8 cellular contexts compared by ENCODE assay signal in genomic region chr11:10303558-10304363, GRCh38. TPM values are rescaled to one million over a fixed set of nuclear protein-coding genes. Genes with fewer than 3 reads are reported as not detected.
DNase-seq lines count a peak whose midpoint lies in the region; ATAC-seq, FAIRE-seq and TF ChIP-seq lines count a peak whose summit lies in the region.

No MANE protein-coding gene starts in this region.

- TSS peak; percentile 80 for BruUV-seq in PC-3 (replicated peaks; lab: Mats Ljungman, UMichigan)
- BruUV-seq in K562 (replicated peaks; lab: Mats Ljungman, UMichigan), result TSS peak; percentile 32

- no peaks in the 10 kb centered on the region for H3K36me3 ChIP-seq in PC-3 (ENCODE audit: low read depth, low read length)
- H3K36me3 ChIP-seq in K562 (ENCODE audit: control insufficient read depth, insufficient read depth, low read length), result no peaks in the 10 kb centered on the region
- H3K36me3 ChIP-seq in smooth muscle cell (ENCODE audit: low read depth), result no peaks in the 10 kb centered on the region

- no peak overlapping the region for H2AK5ac ChIP-seq in H9 (ENCODE audit: insufficient read length, low read length)

- H3K14ac ChIP-seq in H9 (ENCODE audit: insufficient read depth, low read length), result peak overlapping the region; percentile 77

- H3K27ac ChIP-seq in H9 (ENCODE audit: insufficient read length, low read depth, low read length) (no peak overlapping the region), PC-3 (ENCODE audit: low read length) (peak overlapping the region; percentile 55), K562 (ENCODE audit: extremely low read depth, low read depth, low read length) (no peak overlapping the region), smooth muscle cell (ENCODE audit: low read depth) (peak overlapping the region; percentile 82)

- H3K23me2 ChIP-seq in H9 (ENCODE audit: insufficient read length, low read depth, low read length, poor library complexity, severe bottlenecking), result peaks cover 39% of the 10 kb centered on the region

- no peak for FAIRE-seq in K562 (lab: Jason Lieb, UNC)

- no peaks in the 10 kb centered on the region; the same call in 1 of the 2 replicates for H3K27me3 ChIP-seq in H9 (ENCODE audit: insufficient read depth, low read length)
- H3K27me3 ChIP-seq in PC-3 (ENCODE audit: low read length), result no peaks in the 10 kb centered on the region
- peaks cover 25 to 27% of the 10 kb centered on the region in 2 experiments for H3K27me3 ChIP-seq in K562 (ENCODE audit: control insufficient read depth in 2 of 2, insufficient read depth in 2 of 2, low read length in 2 of 2)
- no peaks in the 10 kb centered on the region for H3K27me3 ChIP-seq in smooth muscle cell (ENCODE audit: low read depth)

- in situ Hi-C loops in K562 (cut with MboI), result loop anchor here (25.0 kb wide), 1 partner anchor 441 kb away; no protein-coding TSS in a partner anchor

- H3F3A ChIP-seq in PC-3 (ENCODE audit: low read length, unreplicated experiment), result no peaks in the 10 kb centered on the region
- H3F3A ChIP-seq in smooth muscle cell (ENCODE audit: low read depth), result peaks cover 16% of the 10 kb centered on the region

- H2BK5ac ChIP-seq in H9 (ENCODE audit: insufficient read length, low read length), result no peak overlapping the region

- peak; percentile 63 to 64 for DNase-seq in AML-193 (lab: John Stamatoyannopoulos, UW)
- peak; percentile 52 for DNase-seq in H9
- DNase-seq in PC-3, result peak; percentile 67
- peak in 2 of 4 experiments; percentile 12 to 16 for DNase-seq in K562 (ENCODE audit: extremely low read depth in 1 of 4, low spot score in 3 of 4)
- peak; percentile 36 for DNase-seq in iPS-NIHi7 (ENCODE audit: extremely low spot score)
- no peak for DNase-seq in smooth muscle cell (lab: John Stamatoyannopoulos, UW; ENCODE audit: unreplicated experiment)
- DNase-seq in hippocampal formation (lab: John Stamatoyannopoulos, UW), result no peak
- DNase-seq in effector CD4-positive, alpha-beta T cell, result no peak

- no peak overlapping the region for H4K91ac ChIP-seq in H9 (ENCODE audit: insufficient read length, low read depth, low read length)

- H3K4me3 ChIP-seq in PC-3 (ENCODE audit: low read length) (peak overlapping the region; percentile 93), K562 (peak overlapping the region; percentile 45), smooth muscle cell (peak overlapping the region; percentile 65)

- no peak overlapping the region for H3K56ac ChIP-seq in H9 (ENCODE audit: insufficient read length, low read depth, low read length)

- H3K79me1 ChIP-seq in H9 (ENCODE audit: insufficient read depth, low read depth, low read length, poor library complexity, severe bottlenecking), result no peaks in the 10 kb centered on the region

- H4K20me1 ChIP-seq in H9 (ENCODE audit: control insufficient read depth, insufficient read depth, insufficient read length), result no peaks in the 10 kb centered on the region
- H4K20me1 ChIP-seq in PC-3 (ENCODE audit: low read length), result peaks cover 10% of the 10 kb centered on the region
- 0 out of 2 replicates have a peak, but pooled peaks cover 4% of the 10 kb centered on the region for H4K20me1 ChIP-seq in K562 (replicated peaks; ENCODE audit: control insufficient read depth, insufficient read depth, low read length)
- peaks cover 22% of the 10 kb centered on the region for H4K20me1 ChIP-seq in smooth muscle cell (ENCODE audit: low read depth)

- H3K9ac ChIP-seq in H9 (ENCODE audit: extremely low read depth, insufficient read length, low read length), result peak overlapping the region; percentile 21
- peak overlapping the region; percentile 70 for H3K9ac ChIP-seq in PC-3 (ENCODE audit: low read length)
- peak overlapping the region in 1 of 2 experiments; percentile 23; a peak in 1 of 4 replicates for H3K9ac ChIP-seq in K562 (ENCODE audit: insufficient read depth in 1 of 2, low read depth in 2 of 2, low read length in 2 of 2)
- H3K9ac ChIP-seq in smooth muscle cell (ENCODE audit: low read depth), result peak overlapping the region; percentile 85

- TF ChIP-seq POLR2A in K562 (conservative IDR thresholded peaks at IDR 0.05), result no peak

- no peak overlapping the region for H2BK120ac ChIP-seq in H9 (ENCODE audit: low read depth, low read length, poor library complexity, severe bottlenecking)

- H3K36me3 Mint-ChIP-seq in H9 (ENCODE audit: insufficient read depth in 1 of 3, low read depth in 3 of 3), result peaks cover 12 to 35% (median 23%) of the 10 kb centered on the region in 3 experiments; a peak in 6 of 7 replicates

- no peak overlapping the region for H3T11ph ChIP-seq in H9 (ENCODE audit: low read length)

- H3K9me3 ChIP-seq in H9 (ENCODE audit: control insufficient read depth, low read depth, low read length) (no peaks in the 10 kb centered on the region), PC-3 (ENCODE audit: low read length) (no peaks in the 10 kb centered on the region), K562 (replicated peaks; ENCODE audit: control insufficient read depth, insufficient read depth, low read depth, low read length) (no peaks in the 10 kb centered on the region), smooth muscle cell (replicated peaks; ENCODE audit: low read depth) (no peaks in the 10 kb centered on the region)

- peaks cover 7% of the 10 kb centered on the region; the same call in 1 of the 2 replicates for H3K79me2 ChIP-seq in H9 (ENCODE audit: insufficient read depth, low read length)
- peaks cover 55% of the 10 kb centered on the region for H3K79me2 ChIP-seq in PC-3 (ENCODE audit: low read length)
- no peaks in the 10 kb centered on the region for H3K79me2 ChIP-seq in K562 (ENCODE audit: control insufficient read depth, insufficient read depth, low read length)
- H3K79me2 ChIP-seq in smooth muscle cell (ENCODE audit: low read depth), result peaks cover 5% of the 10 kb centered on the region

- H3K4me2 ChIP-seq in H9 (ENCODE audit: insufficient read depth, insufficient read length, low read length), result peak overlapping the region; percentile 75
- peak overlapping the region; percentile 96 for H3K4me2 ChIP-seq in PC-3 (ENCODE audit: low read length)
- H3K4me2 ChIP-seq in K562 (ENCODE audit: insufficient read depth, low read length), result peak overlapping the region; percentile 84
- H3K4me2 ChIP-seq in smooth muscle cell, result peak overlapping the region; percentile 90

- no peaks in the 10 kb centered on the region; a peak in 1 of 5 replicates for H3K9me3 Mint-ChIP-seq in H9

- no peaks in the 10 kb centered on the region for H3K9me2 ChIP-seq in PC-3 (replicated peaks; ENCODE audit: low read length)

- peak overlapping the region; percentile 39 for H3K18ac ChIP-seq in H9 (ENCODE audit: insufficient read length, low read depth, low read length)

- CTCF ChIA-PET in PC-3 (lab: Charles Lee) (interaction anchor here (0.6 to 1.9 kb wide), 6 partner anchors 76 to 265 kb away, joined by 3 to 9 read pairs (median 5); no protein-coding TSS in a partner anchor), K562 (lab: Yijun Ruan, JAX; ENCODE audit: low intra/inter-chr PET ratio) (no interaction called here)

- POLR2A ChIA-PET in PC-3 (lab: Charles Lee; ENCODE audit: unreplicated experiment), result interaction anchor here (0.6 to 0.7 kb wide), 3 partner anchors 11 to 843 kb away, joined by 3 to 5 read pairs (median 3); partner anchors contain the start of gene ZNF143
- POLR2A ChIA-PET in K562 (lab: Yijun Ruan, JAX), result interaction anchor here (0.6 to 1.4 kb wide), 3 partner anchors 11 to 841 kb away, joined by 3 to 5 read pairs (median 4); no protein-coding TSS in a partner anchor

- no peak overlapping the region for H2BK15ac ChIP-seq in H9 (ENCODE audit: low read depth, low read length)

- no peak overlapping the region for H2BK20ac ChIP-seq in H9 (ENCODE audit: low read depth, low read length, poor library complexity, severe bottlenecking)

- no peak overlapping the region for H4K5ac ChIP-seq in H9 (ENCODE audit: insufficient read length, low read depth, low read length)

- H3K4me1 ChIP-seq in H9 (ENCODE audit: insufficient read depth, low read length), result no peaks in the 10 kb centered on the region; the same call in 1 of the 2 replicates
- H3K4me1 ChIP-seq in PC-3 (ENCODE audit: insufficient read depth, low read length), result peaks cover 24% of the 10 kb centered on the region
- peaks cover 14 to 53% of the 10 kb centered on the region in 2 experiments for H3K4me1 ChIP-seq in K562 (replicated peaks in 1 of 2; ENCODE audit: control insufficient read depth in 2 of 2, insufficient read depth in 2 of 2, low read length in 2 of 2)
- H3K4me1 ChIP-seq in smooth muscle cell (ENCODE audit: low read depth), result peaks cover 35% of the 10 kb centered on the region

- H3K23ac ChIP-seq in H9 (ENCODE audit: insufficient read length, low read depth, low read length), result no peak overlapping the region

- no CpG with 5 or more reads among the region's 29 CpGs for WGBS in H9 (ENCODE audit: extremely low coverage, insufficient read length, low lambda C conversion rate)
- WGBS in K562 (ENCODE audit: insufficient coverage, low coverage, missing lambda C conversion rate), result 14% methylated on average over 28 of the region's 29 CpGs
- under 1% methylated on average over 29 of the region's 29 CpGs for WGBS in smooth muscle cell (ENCODE audit: low lambda C conversion rate)

- TF ChIP-seq CTCF in H9 (conservative IDR thresholded peaks at IDR 0.05) (no peak), PC-3 (conservative IDR thresholded peaks at IDR 0.05; ENCODE audit: low read depth, low read length) (no peak), K562 (IDR thresholded peaks at IDR 0.05 in 2 of 3, conservative IDR thresholded peaks at IDR 0.05 in 1 of 3; ENCODE audit: insufficient read depth in 2 of 3, low read depth in 1 of 3, low read length in 3 of 3) (no peak), smooth muscle cell (IDR thresholded peaks at IDR 0.05; ENCODE audit: borderline replicate concordance, insufficient read depth, poor library complexity, severe bottlenecking) (no peak)

- peak; percentile 3 for ATAC-seq in PC-3
- no peak for ATAC-seq in K562

- H2AFZ ChIP-seq in H9 (ENCODE audit: low read length) (no peak overlapping the region), PC-3 (ENCODE audit: low read length) (peak overlapping the region; percentile 65), K562 (ENCODE audit: low read depth, low read length) (peak overlapping the region; percentile 84), smooth muscle cell (ENCODE audit: low read depth) (peak overlapping the region; percentile 70)

- H3K27ac Mint-ChIP-seq in H9, result peak overlapping the region in 2 of 3 experiments; percentile 85 to 90; a peak in 5 of 7 replicates

- no peaks in the 10 kb centered on the region for H3K9me1 ChIP-seq in K562 (ENCODE audit: control insufficient read depth, insufficient read depth, low read length)

- H3K4ac ChIP-seq in H9 (ENCODE audit: low read depth, low read length), result no peak overlapping the region

- no peak for TF ChIP-seq RAD21 in K562 (CRISPR knock-in tag; conservative IDR thresholded peaks at IDR 0.05 in 1 of 2, IDR thresholded peaks at IDR 0.05 in 1 of 2)

- H3K4me1 Mint-ChIP-seq in H9, result peaks cover 30 to 38% of the 10 kb centered on the region in 2 experiments

- no peak for TF ChIP-seq EP300 in K562 (IDR thresholded peaks at IDR 0.05; ENCODE audit: low read length)

- H3K27me3 Mint-ChIP-seq in H9 (ENCODE audit: low read depth), result peaks cover 36% of the 10 kb centered on the region

- H3K4me3 Mint-ChIP-seq in H9, result peak overlapping the region; percentile 84 to 93

- no peak overlapping the region for H4K8ac ChIP-seq in H9 (replicated peaks; ENCODE audit: insufficient read length, low read depth, low read length)

- no peak overlapping the region for H2BK12ac ChIP-seq in H9 (ENCODE audit: insufficient read length, low read depth, low read length)

- intact Hi-C loops in PC-3 (cut with micrococcal nuclease) (loop anchor here (1.0 kb wide), 1 partner anchor 10 kb away; no protein-coding TSS in a partner anchor), K562 (cut with micrococcal nuclease) (loop anchor here (1.0 kb wide), 1 partner anchor 95 kb away; no protein-coding TSS in a partner anchor)

RNA-seq across cellular contexts. Expression of gene ADM, which starts 1.1 kb away (rescaled TPM):
- total RNA-seq in H9 (2021) (99.1 and 106 TPM in 2 replicates), PC-3 (2014; rRNA removed) (68.0 and 82.5 TPM in 2 replicates), K562 (2014; rRNA removed) (not detected in 2 replicates), K562 (2014; rRNA removed; fragmentation: Illumina TruSeq; extraction: Trizol) (not detected in 2 replicates), K562 (2015; rRNA removed; fragmentation: Illumina TruSeq; extraction: Trizol) (not detected in 2 replicates), K562 (2021) (0.49 and 0.78 TPM in 2 replicates), smooth muscle cell (53.0 and 55.8 TPM in 2 replicates)
- 0.35 and 1.2 TPM in 2 replicates for total RNA-seq in K562 (2011; cell fraction: chromatin; rRNA removed; ENCODE audit: low replicate concordance)
- total RNA-seq in K562 (2011; cell fraction: nucleolus; rRNA removed), result 0.39 and 1.7 TPM in 2 replicates
- 0.46 and 1.0 TPM in 2 replicates for total RNA-seq in K562 (2011; cell fraction: nucleoplasm; rRNA removed)
- polyA plus RNA-seq in K562 (2011; rRNA removed) (0.32 and 0.47 TPM in 2 replicates), K562 (2014; fragmentation: Illumina TruSeq; extraction: Trizol) (not detected in 2 replicates), K562 (2014; fragmentation: Nextera tagmentation; extraction: Ambion mirVana) (not detected), K562 (2014; rRNA removed) (0.20 and 0.23 TPM in 2 replicates), smooth muscle cell (47.6 and 88.3 TPM in 2 replicates)
- 0.25 and 0.59 TPM in 2 replicates for polyA plus RNA-seq in K562 (2011; cell fraction: cytosol; rRNA removed)
- polyA plus RNA-seq in K562 (2011; cell fraction: nucleus; rRNA removed), result 0.63 and 1.0 TPM in 2 replicates
- 0.21 and 0.30 TPM in 2 replicates for polyA plus RNA-seq in K562 (2012)
- polyA minus RNA-seq in K562 (2011; rRNA and poly(A)+ RNA removed), result not detected in 2 replicates
- polyA minus RNA-seq in K562 (2011; cell fraction: cytosol; rRNA and poly(A)+ RNA removed), result 0.67 and 0.73 TPM in 2 replicates
- 0.40 and 0.89 TPM in 2 replicates for polyA minus RNA-seq in K562 (2011; cell fraction: nucleus; rRNA and poly(A)+ RNA removed)

RNA-seq across cellular contexts. Expression of gene SBF2, which starts 9.7 kb away (rescaled TPM):
- total RNA-seq in H9 (2021), result 29.8 and 30.2 TPM in 2 replicates
- total RNA-seq in PC-3 (2014; rRNA removed), result 30.3 and 31.3 TPM in 2 replicates
- total RNA-seq in K562 (2011; cell fraction: chromatin; rRNA removed; ENCODE audit: low replicate concordance), result 16.7 and 43.2 TPM in 2 replicates
- 6.5 and 8.8 TPM in 2 replicates for total RNA-seq in K562 (2011; cell fraction: nucleolus; rRNA removed)
- 12.8 and 16.5 TPM in 2 replicates for total RNA-seq in K562 (2011; cell fraction: nucleoplasm; rRNA removed)
- total RNA-seq in K562 (2014; rRNA removed), result 3.8 and 7.0 TPM in 2 replicates
- 5.1 and 6.4 TPM in 2 replicates for total RNA-seq in K562 (2014; rRNA removed; fragmentation: Illumina TruSeq; extraction: Trizol)
- total RNA-seq in K562 (2015; rRNA removed; fragmentation: Illumina TruSeq; extraction: Trizol), result 5.4 and 5.9 TPM in 2 replicates
- 5.0 and 5.6 TPM in 2 replicates for total RNA-seq in K562 (2021)
- polyA plus RNA-seq in K562 (2011; rRNA removed), result 6.0 and 9.5 TPM in 2 replicates
- 3.4 and 3.8 TPM in 2 replicates for polyA plus RNA-seq in K562 (2011; cell fraction: cytosol; rRNA removed)
- polyA plus RNA-seq in K562 (2011; cell fraction: nucleus; rRNA removed), result 6.9 and 7.2 TPM in 2 replicates
- polyA plus RNA-seq in K562 (2012), result 2.8 and 3.2 TPM in 2 replicates
- 3.9 and 5.3 TPM in 2 replicates for polyA plus RNA-seq in K562 (2014; fragmentation: Illumina TruSeq; extraction: Trizol)
- 1 to 10 TPM in 1 of 2 experiments, under 1 TPM in 1; 0.80 to 2.2 TPM for polyA plus RNA-seq in K562 (2014; fragmentation: Nextera tagmentation; extraction: Ambion mirVana)
- polyA plus RNA-seq in K562 (2014; rRNA removed), result 2.7 and 3.4 TPM in 2 replicates
- 16.0 and 16.3 TPM in 2 replicates for polyA minus RNA-seq in K562 (2011; rRNA and poly(A)+ RNA removed)
- polyA minus RNA-seq in K562 (2011; cell fraction: cytosol; rRNA and poly(A)+ RNA removed), result 5.3 and 8.2 TPM in 2 replicates
- 10.0 and 14.9 TPM in 2 replicates for polyA minus RNA-seq in K562 (2011; cell fraction: nucleus; rRNA and poly(A)+ RNA removed)
- total RNA-seq in smooth muscle cell, result 62.5 and 80.7 TPM in 2 replicates
- 19.0 and 25.7 TPM in 2 replicates for polyA plus RNA-seq in smooth muscle cell

Comparison
In these comparisons a context has a peak if more than half of its experiments do, and no peak if none do; other contexts are left out.
1. DNase-seq: peak in AML-193 (2 of 2), H9 (single experiment), PC-3 (single experiment) and iPS-NIHi7 (single experiment); none in smooth muscle cell (single experiment), hippocampal formation (0 of 2) and effector CD4-positive, alpha-beta T cell (single experiment).
2. H3K27ac ChIP-seq: peak in PC-3 (single experiment) and smooth muscle cell (single experiment); none in H9 (single experiment) and K562 (single experiment).
3. RNA of gene ADM, which starts 1.1 kb away (total RNA-seq): 99.1 to 106 TPM in H9, 68.0 to 82.5 TPM in PC-3 and 53.0 to 55.8 TPM in smooth muscle cell; 0.35 to 1.7 TPM in K562; every median in the first group is over 10 times any median in the second.
4. Peak in every context shown above with its lines, with median percentiles within 50 percentile points of each other: H3K4me2 ChIP-seq and H3K4me3 ChIP-seq.